8 cellular contexts compared by ENCODE assay signal in genomic region chr11:67271548-67272284, GRCh38. TPM values are rescaled to one million over a fixed set of nuclear protein-coding genes. Genes with fewer than 3 reads are reported as not detected.
A peak's percentile ranks its signal among the peaks of the same experiment; 100 is the strongest.
DNase-seq lines count a peak whose midpoint lies in the region; ATAC-seq and TF ChIP-seq lines count a peak whose summit lies in the region.

No MANE protein-coding gene starts in this region.

- ATAC-seq in activated B cell treated with CpG ODN at 0.5 μM for 24 hours (ENCODE audit: low read depth), result peak; percentile 18

- H3K27ac Mint-ChIP-seq in activated B cell treated with CpG ODN at 0.5 μM for 24 hours (peak overlapping the region; percentile 98), glutamatergic neuron (ENCODE audit: unreplicated experiment) (no peak overlapping the region)

- peak; percentile 64 for DNase-seq in KBM-7
- peak; percentile 57 for DNase-seq in activated B cell treated with CpG ODN at 0.5 μM for 24 hours
- peak; percentile 43 for DNase-seq in glutamatergic neuron
- DNase-seq in stimulated activated CD8-positive, alpha-beta memory T cell treated with anti-CD3 and anti-CD28 coated beads, Interleukin-7, amount 100 ng/mL, for 48 hours (ENCODE audit: extremely low read depth in 1 of 2, low read depth in 1 of 2), result peak; percentile 58 to 68
- DNase-seq in NCI-H1694 treated with DMSO at 0.1 percent for 48 hours (lab: John Stamatoyannopoulos, UW), result no peak
- DNase-seq in COLO829 (ENCODE audit: low spot score), result no peak
- DNase-seq in SW480 (ENCODE audit: low spot score), result no peak
- no peak for DNase-seq in hepatic stellate cell (ENCODE audit: low spot score)

- H3K36me3 Mint-ChIP-seq in activated B cell treated with CpG ODN at 0.5 μM for 24 hours (ENCODE audit: low read depth) (peaks cover 50% of the 10 kb centered on the region), glutamatergic neuron (ENCODE audit: unreplicated experiment) (no peaks in the 10 kb centered on the region)

- H3K27me3 Mint-ChIP-seq in activated B cell treated with CpG ODN at 0.5 μM for 24 hours, result no peaks in the 10 kb centered on the region
- peaks cover 5% of the 10 kb centered on the region for H3K27me3 Mint-ChIP-seq in glutamatergic neuron (ENCODE audit: unreplicated experiment)

- no peak for TF ChIP-seq CTCF in activated B cell treated with CpG ODN at 0.5 μM for 24 hours (IDR thresholded peaks at IDR 0.05)
- TF ChIP-seq CTCF in glutamatergic neuron (IDR thresholded peaks at IDR 0.05; ENCODE audit: partially characterized antibody, unreplicated experiment), result no peak

- CTCF ChIA-PET in activated B cell treated with CpG ODN at 0.5 μM for 24 hours (lab: Charles Lee), result interaction anchor here (0.6 to 3.4 kb wide), 5 partner anchors 16 to 387 kb away, joined by 3 to 20 read pairs (median 4); partner anchors contain the start of gene ANKRD13D

- in situ Hi-C loops in KBM-7 (cut with MboI; ENCODE audit: low pct_unique_long_range_greater_than_20kb, low sequenced_read_pairs), result no loop called here

- H3K9me3 Mint-ChIP-seq in activated B cell treated with CpG ODN at 0.5 μM for 24 hours (no peaks in the 10 kb centered on the region), glutamatergic neuron (ENCODE audit: unreplicated experiment) (peaks cover 7% of the 10 kb centered on the region)

- POLR2A ChIA-PET in activated B cell treated with CpG ODN at 0.5 μM for 24 hours (lab: Charles Lee), result interaction anchor here (0.7 to 9.6 kb wide), 13 partner anchors 9 to 193 kb away, joined by 3 to 280 read pairs (median 7); partner anchors contain the start of genes ANKRD13D, POLD4 and PPP1CA

- H3K4me1 Mint-ChIP-seq in activated B cell treated with CpG ODN at 0.5 μM for 24 hours (peaks cover 95% of the 10 kb centered on the region), glutamatergic neuron (ENCODE audit: low read depth, unreplicated experiment) (peaks cover 24% of the 10 kb centered on the region)

- intact Hi-C loops in activated B cell treated with CpG ODN at 0.5 μM for 24 hours (cut with micrococcal nuclease), result no loop called here

- H3K4me3 Mint-ChIP-seq in activated B cell treated with CpG ODN at 0.5 μM for 24 hours, result peak overlapping the region; percentile 92
- H3K4me3 Mint-ChIP-seq in glutamatergic neuron (ENCODE audit: unreplicated experiment), result no peak overlapping the region

RNA-seq across cellular contexts. Expression of gene GRK2, which starts 5.4 kb away (rescaled TPM):
- total RNA-seq in activated B cell treated with CpG ODN at 0.5 μM for 24 hours (159 and 175 TPM in 2 replicates), glutamatergic neuron (ENCODE audit: unreplicated experiment) (52.2 TPM)

RNA-seq across cellular contexts. Expression of gene ANKRD13D, which starts 17.4 kb away (rescaled TPM):
- total RNA-seq in activated B cell treated with CpG ODN at 0.5 μM for 24 hours, result 97.2 and 116 TPM in 2 replicates
- 109 TPM for total RNA-seq in glutamatergic neuron (ENCODE audit: unreplicated experiment)

RNA-seq across cellular contexts. Expression of gene SSH3, which starts 31.6 kb away (rescaled TPM):
- total RNA-seq in activated B cell treated with CpG ODN at 0.5 μM for 24 hours, result 5.1 and 7.7 TPM in 2 replicates
- total RNA-seq in glutamatergic neuron (ENCODE audit: unreplicated experiment), result 8.3 TPM

Comparison
In these comparisons a context has a peak if more than half of its experiments do, and no peak if none do; other contexts are left out.
1. DNase-seq: peak in KBM-7 (single experiment), activated B cell treated with CpG ODN at 0.5 μM for 24 hours (single experiment), glutamatergic neuron (single experiment) and stimulated activated CD8-positive, alpha-beta memory T cell treated with anti-CD3 and anti-CD28 coated beads, Interleukin-7, amount 100 ng/mL, for 48 hours (2 of 2); none in NCI-H1694 treated with DMSO at 0.1 percent for 48 hours (single experiment), COLO829 (single experiment), SW480 (single experiment) and hepatic stellate cell (single experiment).